ENCODE assay signal across 8 cellular contexts in genomic region chr13:113364371-113364932, GRCh38. TPM values are rescaled to one million over a fixed set of nuclear protein-coding genes. Genes with fewer than 3 reads are reported as not detected.
DNase-seq lines count a peak whose midpoint lies in the region; ATAC-seq and TF ChIP-seq lines count a peak whose summit lies in the region.

No MANE protein-coding gene starts in this region.

- no peak for ATAC-seq in WTC11
- no peak for ATAC-seq in activated naive CD8-positive, alpha-beta T cell treated with anti-CD3 and anti-CD28 coated beads, Interleukin-2, amount 50 U/mL, for 24 hours

- H3K36me3 Mint-ChIP-seq in WTC11 (peaks cover 12% of the 10 kb centered on the region), endothelial cell (ENCODE audit: low read depth, unreplicated experiment) (no peaks in the 10 kb centered on the region)
- H3K36me3 Mint-ChIP-seq in activated naive CD8-positive, alpha-beta T cell treated with anti-CD3 and anti-CD28 coated beads, Interleukin-2, amount 50 U/mL, for 24 hours (ENCODE audit: low read depth): no peaks in the 10 kb centered on the region

- no peaks in the 10 kb centered on the region for H3K9me2 ChIP-seq in hepatocyte (replicated peaks; ENCODE audit: insufficient read depth)

- H3K36me3 ChIP-seq in hepatocyte (replicated peaks; ENCODE audit: insufficient read depth, low read depth) (peaks cover 5% of the 10 kb centered on the region), skeletal muscle satellite cell (ENCODE audit: insufficient read depth, low read length) (no peaks in the 10 kb centered on the region)

- H3K4me1 Mint-ChIP-seq in WTC11: peaks cover 17% of the 10 kb centered on the region
- peaks cover 7% of the 10 kb centered on the region for H3K4me1 Mint-ChIP-seq in activated naive CD8-positive, alpha-beta T cell treated with anti-CD3 and anti-CD28 coated beads, Interleukin-2, amount 50 U/mL, for 24 hours
- no peaks in the 10 kb centered on the region for H3K4me1 Mint-ChIP-seq in endothelial cell (ENCODE audit: unreplicated experiment)

- peak; percentile 69 for DNase-seq in GM13976 (ENCODE audit: low spot score)
- peak; percentile 39 for DNase-seq in WTC11 (ENCODE audit: low spot score)
- DNase-seq in hepatocyte (ENCODE audit: low spot score): no peak
- no peak for DNase-seq in NCI-H2081 (lab: John Stamatoyannopoulos, UW)
- DNase-seq in activated naive CD8-positive, alpha-beta T cell treated with anti-CD3 and anti-CD28 coated beads, Interleukin-2, amount 50 U/mL, for 24 hours: no peak
- DNase-seq in COR-L47 (lab: John Stamatoyannopoulos, UW): no peak
- no peak for DNase-seq in endothelial cell (ENCODE audit: low spot score)

- H3K4me1 ChIP-seq in hepatocyte (ENCODE audit: insufficient read depth) (peaks cover 7% of the 10 kb centered on the region), skeletal muscle satellite cell (ENCODE audit: control insufficient read depth, insufficient read depth, low read length) (peaks cover 7% of the 10 kb centered on the region)

- WGBS in hepatocyte (ENCODE audit: low lambda C conversion rate, missing lambda C conversion rate): 61% methylated on average over 16 of the region's 41 CpGs

- H3K9me3 Mint-ChIP-seq in WTC11 (no peaks in the 10 kb centered on the region), endothelial cell (ENCODE audit: unreplicated experiment) (no peaks in the 10 kb centered on the region)
- H3K9me3 Mint-ChIP-seq in activated naive CD8-positive, alpha-beta T cell treated with anti-CD3 and anti-CD28 coated beads, Interleukin-2, amount 50 U/mL, for 24 hours: no peaks in the 10 kb centered on the region

- TF ChIP-seq CTCF in GM13976 (IDR thresholded peaks at IDR 0.05; ENCODE audit: borderline replicate concordance, control extremely low read depth, extremely low read depth, insufficient read depth, missing control alignments): no peak
- no peak for TF ChIP-seq CTCF in WTC11 (IDR thresholded peaks at IDR 0.05)
- TF ChIP-seq CTCF in hepatocyte (IDR thresholded peaks at IDR 0.05; ENCODE audit: poor library complexity): no peak
- no peak for TF ChIP-seq CTCF in endothelial cell (IDR thresholded peaks at IDR 0.05; ENCODE audit: unreplicated experiment)

- H3K4me2 ChIP-seq in hepatocyte (peak overlapping the region; percentile 89), skeletal muscle satellite cell (ENCODE audit: low read length) (peak overlapping the region; percentile 77)

- no peak overlapping the region for H3K27ac Mint-ChIP-seq in WTC11
- no peak overlapping the region for H3K27ac Mint-ChIP-seq in activated naive CD8-positive, alpha-beta T cell treated with anti-CD3 and anti-CD28 coated beads, Interleukin-2, amount 50 U/mL, for 24 hours
- H3K27ac Mint-ChIP-seq in endothelial cell (ENCODE audit: unreplicated experiment): no peak overlapping the region

- peak overlapping the region; percentile 52 for H3K4me3 ChIP-seq in hepatocyte
- H3K4me3 ChIP-seq in skeletal muscle satellite cell (ENCODE audit: low read length): peak overlapping the region; percentile 52

- H3K79me2 ChIP-seq in hepatocyte: peaks cover 37% of the 10 kb centered on the region

- H3K27ac ChIP-seq in hepatocyte: peak overlapping the region; percentile 75

- in situ Hi-C loops in GM13976 (cut with MboI; ENCODE audit: low sequenced_read_pairs, unreplicated experiment): no loop called here

- H3K9me3 ChIP-seq in hepatocyte (ENCODE audit: low read depth) (no peaks in the 10 kb centered on the region), skeletal muscle satellite cell (replicated peaks; ENCODE audit: low read length) (no peaks in the 10 kb centered on the region)

- H3K4me3 Mint-ChIP-seq in WTC11 (no peak overlapping the region), endothelial cell (ENCODE audit: unreplicated experiment) (no peak overlapping the region)
- no peak overlapping the region for H3K4me3 Mint-ChIP-seq in activated naive CD8-positive, alpha-beta T cell treated with anti-CD3 and anti-CD28 coated beads, Interleukin-2, amount 50 U/mL, for 24 hours

- H3K27me3 ChIP-seq in hepatocyte (no peaks in the 10 kb centered on the region), skeletal muscle satellite cell (ENCODE audit: control insufficient read depth, insufficient read depth, low read length) (peaks cover 26% of the 10 kb centered on the region)

- POLR2A ChIA-PET in WTC11 (lab: Charles Lee): no interaction called here

- H2AFZ ChIP-seq in hepatocyte: peak overlapping the region; percentile 90

- H3K9ac ChIP-seq in skeletal muscle satellite cell (ENCODE audit: low read depth, low read length): peak overlapping the region; percentile 68

- H3K27me3 Mint-ChIP-seq in WTC11 (ENCODE audit: low read depth) (no peaks in the 10 kb centered on the region), endothelial cell (ENCODE audit: unreplicated experiment) (peaks cover 9% of the 10 kb centered on the region)
- peaks cover 30% of the 10 kb centered on the region for H3K27me3 Mint-ChIP-seq in activated naive CD8-positive, alpha-beta T cell treated with anti-CD3 and anti-CD28 coated beads, Interleukin-2, amount 50 U/mL, for 24 hours

- CTCF ChIA-PET in WTC11 (lab: Charles Lee): interaction anchor here (0.6 to 6.1 kb wide), 3 partner anchors 27 to 198 kb away, joined by 3 to 34 read pairs (median 3); no protein-coding TSS in a partner anchor

- no peaks in the 10 kb centered on the region for H4K20me1 ChIP-seq in hepatocyte (ENCODE audit: insufficient read depth, poor library complexity, severe bottlenecking)

TF ChIP-seq in WTC11, 78 proteins besides CTCF, POLR2A, EP300 and RAD21:
- no peak for TF ChIP-seq SP1 (CRISPR knock-in tag; conservative IDR thresholded peaks at IDR 0.05)
- TF ChIP-seq, protein P1, sequence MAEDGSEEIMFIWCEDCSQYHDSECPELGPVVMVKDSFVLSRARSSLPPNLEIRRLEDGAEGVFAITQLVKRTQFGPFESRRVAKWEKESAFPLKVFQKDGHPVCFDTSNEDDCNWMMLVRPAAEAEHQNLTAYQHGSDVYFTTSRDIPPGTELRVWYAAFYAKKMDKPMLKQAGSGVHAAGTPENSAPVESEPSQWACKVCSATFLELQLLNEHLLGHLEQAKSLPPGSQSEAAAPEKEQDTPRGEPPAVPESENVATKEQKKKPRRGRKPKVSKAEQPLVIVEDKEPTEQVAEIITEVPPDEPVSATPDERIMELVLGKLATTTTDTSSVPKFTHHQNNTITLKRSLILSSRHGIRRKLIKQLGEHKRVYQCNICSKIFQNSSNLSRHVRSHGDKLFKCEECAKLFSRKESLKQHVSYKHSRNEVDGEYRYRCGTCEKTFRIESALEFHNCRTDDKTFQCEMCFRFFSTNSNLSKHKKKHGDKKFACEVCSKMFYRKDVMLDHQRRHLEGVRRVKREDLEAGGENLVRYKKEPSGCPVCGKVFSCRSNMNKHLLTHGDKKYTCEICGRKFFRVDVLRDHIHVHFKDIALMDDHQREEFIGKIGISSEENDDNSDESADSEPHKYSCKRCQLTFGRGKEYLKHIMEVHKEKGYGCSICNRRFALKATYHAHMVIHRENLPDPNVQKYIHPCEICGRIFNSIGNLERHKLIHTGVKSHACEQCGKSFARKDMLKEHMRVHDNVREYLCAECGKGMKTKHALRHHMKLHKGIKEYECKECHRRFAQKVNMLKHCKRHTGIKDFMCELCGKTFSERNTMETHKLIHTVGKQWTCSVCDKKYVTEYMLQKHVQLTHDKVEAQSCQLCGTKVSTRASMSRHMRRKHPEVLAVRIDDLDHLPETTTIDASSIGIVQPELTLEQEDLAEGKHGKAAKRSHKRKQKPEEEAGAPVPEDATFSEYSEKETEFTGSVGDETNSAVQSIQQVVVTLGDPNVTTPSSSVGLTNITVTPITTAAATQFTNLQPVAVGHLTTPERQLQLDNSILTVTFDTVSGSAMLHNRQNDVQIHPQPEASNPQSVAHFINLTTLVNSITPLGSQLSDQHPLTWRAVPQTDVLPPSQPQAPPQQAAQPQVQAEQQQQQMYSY (CRISPR knock-in tag; IDR thresholded peaks at IDR 0.05): no peak
- TF ChIP-seq, protein P2, sequence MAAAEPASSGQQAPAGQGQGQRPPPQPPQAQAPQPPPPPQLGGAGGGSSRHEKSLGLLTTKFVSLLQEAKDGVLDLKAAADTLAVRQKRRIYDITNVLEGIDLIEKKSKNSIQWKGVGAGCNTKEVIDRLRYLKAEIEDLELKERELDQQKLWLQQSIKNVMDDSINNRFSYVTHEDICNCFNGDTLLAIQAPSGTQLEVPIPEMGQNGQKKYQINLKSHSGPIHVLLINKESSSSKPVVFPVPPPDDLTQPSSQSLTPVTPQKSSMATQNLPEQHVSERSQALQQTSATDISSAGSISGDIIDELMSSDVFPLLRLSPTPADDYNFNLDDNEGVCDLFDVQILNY (CRISPR knock-in tag; IDR thresholded peaks at IDR 0.05): no peak
- TF ChIP-seq HMGA2 (CRISPR knock-in tag; IDR thresholded peaks at IDR 0.05): no peak
- TF ChIP-seq CREB1 (CRISPR knock-in tag; IDR thresholded peaks at IDR 0.05): no peak
- no peak for TF ChIP-seq JUN (CRISPR knock-in tag; IDR thresholded peaks at IDR 0.05)
- no peak for TF ChIP-seq RELA (CRISPR knock-in tag; IDR thresholded peaks at IDR 0.05; ENCODE audit: borderline replicate concordance)
- TF ChIP-seq TCF7 (CRISPR knock-in tag; IDR thresholded peaks at IDR 0.05; ENCODE audit: low read depth): no peak
- TF ChIP-seq NR3C1 (CRISPR knock-in tag; conservative IDR thresholded peaks at IDR 0.05; ENCODE audit: low read depth): no peak
- no peak for TF ChIP-seq NFYB (CRISPR knock-in tag; conservative IDR thresholded peaks at IDR 0.05; ENCODE audit: low read depth)
- TF ChIP-seq FOXK1 (CRISPR knock-in tag; IDR thresholded peaks at IDR 0.05): no peak
- TF ChIP-seq, protein P3, sequence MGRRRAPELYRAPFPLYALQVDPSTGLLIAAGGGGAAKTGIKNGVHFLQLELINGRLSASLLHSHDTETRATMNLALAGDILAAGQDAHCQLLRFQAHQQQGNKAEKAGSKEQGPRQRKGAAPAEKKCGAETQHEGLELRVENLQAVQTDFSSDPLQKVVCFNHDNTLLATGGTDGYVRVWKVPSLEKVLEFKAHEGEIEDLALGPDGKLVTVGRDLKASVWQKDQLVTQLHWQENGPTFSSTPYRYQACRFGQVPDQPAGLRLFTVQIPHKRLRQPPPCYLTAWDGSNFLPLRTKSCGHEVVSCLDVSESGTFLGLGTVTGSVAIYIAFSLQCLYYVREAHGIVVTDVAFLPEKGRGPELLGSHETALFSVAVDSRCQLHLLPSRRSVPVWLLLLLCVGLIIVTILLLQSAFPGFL (CRISPR knock-in tag; IDR thresholded peaks at IDR 0.05; ENCODE audit: borderline replicate concordance): no peak

RNA-seq across cellular contexts. Expression of gene GRTP1, which starts 0.5 kb away (rescaled TPM):
- total RNA-seq in WTC11 (2021) (59.0 to 62.0 TPM (median 60.0 TPM) in 3 replicates), hepatocyte (20.3 and 22.7 TPM in 2 replicates), endothelial cell (ENCODE audit: unreplicated experiment) (0.90 TPM)
- 20.4 and 22.1 TPM in 2 replicates for polyA plus RNA-seq in hepatocyte
- 1.7 and 3.8 TPM in 2 replicates for total RNA-seq in skeletal muscle satellite cell (2012; rRNA removed)

Comparison
In these comparisons a context has a peak if more than half of its experiments do, and no peak if none do; other contexts are left out.
1. DNase-seq: peak in GM13976 (single experiment) and WTC11 (single experiment); none in hepatocyte (single experiment), NCI-H2081 (0 of 2), activated naive CD8-positive, alpha-beta T cell treated with anti-CD3 and anti-CD28 coated beads, Interleukin-2, amount 50 U/mL, for 24 hours (single experiment), COR-L47 (single experiment) and endothelial cell (single experiment).
2. RNA of gene GRTP1, which starts 0.5 kb away (total RNA-seq): 59.0 to 62.0 TPM in WTC11 and 20.3 to 22.7 TPM in hepatocyte; 0.90 TPM in endothelial cell (single experiment); every median in the first group is over 10 times any median in the second.